1 cellular context compared by ENCODE assay signal in genomic region chr13:44436589-44437337, GRCh38.
A peak's percentile ranks its signal among the peaks of the same experiment; 100 is the strongest.
TF ChIP-seq lines count a peak whose summit lies in the region.

No MANE protein-coding gene starts in this region.

TF ChIP-seq in HEK293, 187 proteins besides CTCF, POLR2A, EP300 and RAD21 (continued from another document and continues in another):
- TF ChIP-seq PRDM10 (tag by site-specific recombination; IDR thresholded peaks at IDR 0.05) (peak; percentile 51; the same call in 1 of the 2 replicates), ZNF621 (tag by site-specific recombination; IDR thresholded peaks at IDR 0.05) (no peak), ZNF571 (tag by site-specific recombination; IDR thresholded peaks at IDR 0.05) (no peak), MYNN (tag by site-specific recombination; IDR thresholded peaks at IDR 0.05; ENCODE audit: borderline replicate concordance) (no peak), ZEB2 (tag by site-specific recombination; IDR thresholded peaks at IDR 0.05) (peak; percentile 58; the same call in 1 of the 2 replicates), ZNF707 (tag by site-specific recombination; IDR thresholded peaks at IDR 0.05) (no peak), GLIS1 (tag by site-specific recombination; IDR thresholded peaks at IDR 0.05) (no peak), SCRT1 (tag by site-specific recombination; IDR thresholded peaks at IDR 0.05; ENCODE audit: borderline replicate concordance) (no peak), ZFP3 (tag by site-specific recombination; IDR thresholded peaks at IDR 0.05; ENCODE audit: low read depth) (no peak), PRDM4 (tag by site-specific recombination; IDR thresholded peaks at IDR 0.05) (no peak), ZBTB6 (tag by site-specific recombination; IDR thresholded peaks at IDR 0.05) (peak; percentile 76; the same call in 1 of the 2 replicates), ZNF529 (tag by site-specific recombination; IDR thresholded peaks at IDR 0.05; ENCODE audit: insufficient replicate concordance) (no peak), EGR2 (tag by site-specific recombination; IDR thresholded peaks at IDR 0.05; ENCODE audit: low read depth) (peak; percentile 29; the same call in 1 of the 2 replicates), GFI1B (tag by site-specific recombination; IDR thresholded peaks at IDR 0.05) (no peak), ZNF561 (tag by site-specific recombination; IDR thresholded peaks at IDR 0.05; ENCODE audit: borderline replicate concordance) (peak; percentile 40; the same call in 1 of the 2 replicates), ZNF211 (tag by site-specific recombination; IDR thresholded peaks at IDR 0.05; ENCODE audit: low read depth) (no peak), ZNF558 (tag by site-specific recombination; IDR thresholded peaks at IDR 0.05) (no peak), ZBTB21 (tag by site-specific recombination; IDR thresholded peaks at IDR 0.05) (no peak), PRDM1 (tag by site-specific recombination; IDR thresholded peaks at IDR 0.05) (no peak), KLF10 (tag by site-specific recombination; IDR thresholded peaks at IDR 0.05) (no peak; the same call in 1 of the 2 replicates), ZSCAN16 (tag by site-specific recombination; IDR thresholded peaks at IDR 0.05) (no peak), OVOL3 (tag by site-specific recombination; IDR thresholded peaks at IDR 0.05) (no peak), ZNF600 (tag by site-specific recombination; IDR thresholded peaks at IDR 0.05) (peak; percentile 60; the same call in 1 of the 2 replicates), ZSCAN30 (tag by site-specific recombination; IDR thresholded peaks at IDR 0.05) (peak; percentile 55; the same call in 1 of the 2 replicates), IKZF3 (tag by site-specific recombination; IDR thresholded peaks at IDR 0.05) (peak; percentile 99), AEBP2 (tag by site-specific recombination; IDR thresholded peaks at IDR 0.05; ENCODE audit: borderline replicate concordance) (no peak), PATZ1 (tag by site-specific recombination; IDR thresholded peaks at IDR 0.05) (peak; percentile 92), ZNF23 (tag by site-specific recombination; IDR thresholded peaks at IDR 0.05; ENCODE audit: borderline replicate concordance) (no peak), ZNF223 (tag by site-specific recombination; IDR thresholded peaks at IDR 0.05) (no peak), HOXC10 (CRISPR knock-in tag; IDR thresholded peaks at IDR 0.05) (no peak), ZBTB26 (tag by site-specific recombination; optimal IDR thresholded peaks at IDR 0.05) (peak; percentile 33), REST (tag by site-specific recombination; IDR thresholded peaks at IDR 0.05) (no peak), GLI4 (tag by site-specific recombination; IDR thresholded peaks at IDR 0.05) (no peak), ZNF350 (tag by site-specific recombination; IDR thresholded peaks at IDR 0.05) (no peak), ZNF629 (tag by site-specific recombination; IDR thresholded peaks at IDR 0.05) (peak; percentile 63; the same call in 1 of the 2 replicates), ZSCAN4 (tag by site-specific recombination; IDR thresholded peaks at IDR 0.05) (no peak), ZIC2 (tag by site-specific recombination; IDR thresholded peaks at IDR 0.05) (0 out of 2 replicates have a peak, but pooled peaks have one; percentile 22), YY1 (tag by site-specific recombination; IDR thresholded peaks at IDR 0.05) (no peak), ZNF24 (tag by site-specific recombination; IDR thresholded peaks at IDR 0.05) (no peak), ZNF670 (tag by site-specific recombination; IDR thresholded peaks at IDR 0.05; ENCODE audit: low read depth) (no peak), MEIS1 (CRISPR knock-in tag; IDR thresholded peaks at IDR 0.05; ENCODE audit: borderline replicate concordance) (no peak), HIC1 (tag by site-specific recombination; IDR thresholded peaks at IDR 0.05) (no peak)
